Comparison of ENCODE assay signal across 10 cellular contexts in the genomic region with DNA sequence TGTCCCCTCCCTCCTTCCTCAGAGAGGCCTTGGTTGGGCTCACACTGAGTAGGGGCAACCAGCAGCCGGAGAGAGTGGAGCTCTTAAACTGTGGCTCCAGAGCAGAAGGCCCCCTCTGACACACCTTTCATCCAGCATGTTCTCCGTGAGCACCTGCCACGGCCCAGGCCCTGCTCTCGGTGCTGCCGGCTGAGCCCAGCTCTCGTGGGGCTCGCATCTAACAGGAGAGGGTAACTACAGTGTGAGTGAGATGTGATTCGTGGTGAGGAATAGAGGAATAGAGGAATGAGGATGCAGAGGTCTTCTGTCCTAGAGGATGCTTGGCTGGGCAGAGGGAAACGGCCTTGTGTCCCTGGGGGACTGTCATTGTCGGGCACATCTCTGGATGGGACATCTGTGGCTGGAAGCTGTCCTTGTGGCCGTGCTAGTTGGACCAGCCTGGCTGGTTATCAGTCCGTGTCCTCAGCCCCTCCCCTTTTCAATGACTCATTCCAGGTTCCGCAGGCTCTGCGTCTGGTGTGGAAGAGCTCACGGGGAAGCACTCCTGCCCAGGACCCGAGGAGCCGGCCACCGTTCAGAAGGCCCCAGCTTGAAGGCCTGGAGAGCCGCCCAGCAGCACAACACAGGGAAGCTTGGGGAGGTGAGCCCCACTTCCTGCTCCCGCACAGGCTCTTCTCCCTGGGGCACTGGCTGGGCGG. TPM values are rescaled to one million over a fixed set of nuclear protein-coding genes. Genes with fewer than 3 reads are reported as not detected.
A peak's percentile ranks its signal among the peaks of the same experiment; 100 is the strongest.
DNase-seq lines count a peak whose midpoint lies in the region; ATAC-seq, FAIRE-seq and TF ChIP-seq lines count a peak whose summit lies in the region.
"Had no signal": no experiment of that assay in that cellular context is flagged by ENCODE, and none has a peak within 500 bp of the region (broad histone marks: within the 10 kb centered on the region; RNA-seq: fewer than 3 reads in every experiment).

No MANE protein-coding gene starts in this region.

- peak; percentile 97 for FAIRE-seq in K562 (lab: Jason Lieb, UNC)

- H3K36me3 ChIP-seq in K562 (ENCODE audit: control insufficient read depth, insufficient read depth, low read length) (no peaks in the 10 kb centered on the region), MM.1S (replicated peaks; ENCODE audit: insufficient read depth, low read length) (no peaks in the 10 kb centered on the region)

- in situ Hi-C loops in GM13977 (cut with MboI; ENCODE audit: low pct_unique_long_range_greater_than_20kb, low sequenced_read_pairs, unreplicated experiment) (no loop called here), K562 (cut with MboI) (no loop called here)

- POLR2A ChIA-PET in K562 (lab: Yijun Ruan, JAX), result interaction anchor here (0.5 to 1.9 kb wide), 6 partner anchors 12 to 287 kb away, joined by 3 to 6 read pairs (median 4); no protein-coding TSS in a partner anchor

- H2AFZ ChIP-seq in K562 (ENCODE audit: low read depth, low read length) (peak overlapping the region; percentile 7; the same call in 1 of the 2 replicates), MM.1S (ENCODE audit: low read length) (no peak overlapping the region)

- CTCF ChIA-PET in K562 (lab: Yijun Ruan, JAX; ENCODE audit: low intra/inter-chr PET ratio), result no interaction called here

- no peaks in the 10 kb centered on the region for H3K9me1 ChIP-seq in K562 (ENCODE audit: control insufficient read depth, insufficient read depth, low read length)

- TF ChIP-seq CTCF in GM13977 (IDR thresholded peaks at IDR 0.05; ENCODE audit: extremely low read depth, insufficient read depth, missing control alignments) (no peak), K562 (IDR thresholded peaks at IDR 0.05 in 2 of 3, conservative IDR thresholded peaks at IDR 0.05 in 1 of 3; ENCODE audit: insufficient read depth in 2 of 3, low read depth in 1 of 3, low read length in 3 of 3) (no peak), MM.1S (IDR thresholded peaks at IDR 0.05; ENCODE audit: low read length) (no peak)

- H3K27ac ChIP-seq in K562 (ENCODE audit: extremely low read depth, low read depth, low read length) (no peak overlapping the region), MM.1S (ENCODE audit: low read length) (no peak overlapping the region)
- H3K27ac ChIP-seq: SJSA1 had no signal

- BruUV-seq in K562 (replicated peaks; lab: Mats Ljungman, UMichigan), result no TSS peak

- H3K9ac ChIP-seq in K562 (ENCODE audit: insufficient read depth in 1 of 2, low read depth in 2 of 2, low read length in 2 of 2) (peak overlapping the region in 1 of 2 experiments; percentile 82; a peak in 2 of 4 replicates), MM.1S (ENCODE audit: low read length) (no peak overlapping the region)

- no peak for TF ChIP-seq POLR2A in K562 (conservative IDR thresholded peaks at IDR 0.05)

- no peaks in the 10 kb centered on the region for H3K9me2 ChIP-seq in MM.1S (replicated peaks; ENCODE audit: insufficient read depth, low read length)

- WGBS in K562 (ENCODE audit: insufficient coverage, low coverage, missing lambda C conversion rate), result 24% methylated on average over 21 of the region's 21 CpGs

- peak; percentile 18; the same call in 1 of the 2 replicates for TF ChIP-seq EP300 in K562 (IDR thresholded peaks at IDR 0.05; ENCODE audit: low read length)

- H3K9me3 ChIP-seq in K562 (replicated peaks; ENCODE audit: control insufficient read depth, insufficient read depth, low read depth, low read length), result no peaks in the 10 kb centered on the region
- H3K9me3 ChIP-seq in MM.1S (replicated peaks; ENCODE audit: insufficient read depth, low read length), result no peaks in the 10 kb centered on the region
- H3K9me3 ChIP-seq: SJSA1 had no signal

- intact Hi-C loops in K562 (cut with micrococcal nuclease), result no loop called here

- H3K79me2 ChIP-seq in K562 (ENCODE audit: control insufficient read depth, insufficient read depth, low read length) (no peaks in the 10 kb centered on the region), MM.1S (ENCODE audit: low read length) (no peaks in the 10 kb centered on the region)

- H3F3A ChIP-seq in MM.1S (ENCODE audit: insufficient read depth, low read length), result no peaks in the 10 kb centered on the region

- ATAC-seq in K562 (peak; percentile 93), GM19395 (IDR thresholded peaks at IDR 0.05; ENCODE audit: unreplicated experiment) (no peak), HG02885 (IDR thresholded peaks at IDR 0.05; ENCODE audit: poor library complexity, unreplicated experiment) (no peak)

- H3K4me2 ChIP-seq in K562 (ENCODE audit: insufficient read depth, low read length) (peak overlapping the region; percentile 13; the same call in 1 of the 2 replicates), MM.1S (ENCODE audit: low read depth, low read length) (no peak overlapping the region)

- no peaks in the 10 kb centered on the region for H3K27me3 ChIP-seq in K562 (ENCODE audit: control insufficient read depth in 2 of 2, insufficient read depth in 2 of 2, low read length in 2 of 2)
- no peaks in the 10 kb centered on the region for H3K27me3 ChIP-seq in MM.1S (replicated peaks; ENCODE audit: insufficient read depth, low read length)
- H3K27me3 ChIP-seq: SJSA1 had no signal

- DNase-seq in A172 (ENCODE audit: low spot score), result peak; percentile 66
- peak; percentile 8 for DNase-seq in GM13977 (ENCODE audit: low spot score)
- peak; percentile 86 to 89 (median 87) for DNase-seq in K562 (ENCODE audit: extremely low read depth in 1 of 4, low spot score in 3 of 4)
- DNase-seq in kidney tubule cell (ENCODE audit: low spot score), result peak; percentile 25
- no peak for DNase-seq in DMS 273 (lab: John Stamatoyannopoulos, UW; ENCODE audit: unreplicated experiment)
- DNase-seq in MM.1S, result no peak
- DNase-seq: CD4-positive, CD25-positive, alpha-beta regulatory T cell had no signal

- peaks cover 38 to 49% of the 10 kb centered on the region in 2 experiments for H3K4me1 ChIP-seq in K562 (replicated peaks in 1 of 2; ENCODE audit: control insufficient read depth in 2 of 2, insufficient read depth in 2 of 2, low read length in 2 of 2)
- H3K4me1 ChIP-seq in MM.1S (ENCODE audit: low read length), result peaks cover 5% of the 10 kb centered on the region
- H3K4me1 ChIP-seq: SJSA1 had no signal

- no peaks in the 10 kb centered on the region for H4K20me1 ChIP-seq in K562 (replicated peaks; ENCODE audit: control insufficient read depth, insufficient read depth, low read length)
- no peaks in the 10 kb centered on the region for H4K20me1 ChIP-seq in MM.1S (ENCODE audit: insufficient read depth, low read length)

- H3K4me3 ChIP-seq in K562 (no peak overlapping the region), MM.1S (ENCODE audit: low read length) (no peak overlapping the region)
- H3K4me3 ChIP-seq: SJSA1 had no signal

- no peak for TF ChIP-seq RAD21 in K562 (CRISPR knock-in tag; conservative IDR thresholded peaks at IDR 0.05 in 1 of 2, IDR thresholded peaks at IDR 0.05 in 1 of 2)

TF ChIP-seq in K562, 482 proteins besides CTCF, POLR2A, EP300 and RAD21 (continues in another document):
- TF ChIP-seq TAL1 (IDR thresholded peaks at IDR 0.05) (no peak), ZNF239 (CRISPR knock-in tag; IDR thresholded peaks at IDR 0.05) (no peak), DPF2 (IDR thresholded peaks at IDR 0.05) (peak; percentile 70), MTA3 (IDR thresholded peaks at IDR 0.05; ENCODE audit: borderline replicate concordance) (0 out of 2 replicates have a peak, but pooled peaks have one; percentile 20), FUS (optimal IDR thresholded peaks at IDR 0.05; ENCODE audit: low read depth, low read length) (no peak), RCOR1 (IDR thresholded peaks at IDR 0.05; ENCODE audit: borderline replicate concordance in 1 of 2, low read depth in 2 of 2, low read length in 2 of 2) (peak in 1 of 2 experiments; percentile 31; a peak in 1 of 4 replicates), ZNF134 (CRISPR knock-in tag; conservative IDR thresholded peaks at IDR 0.05) (no peak)

RNA-seq across cellular contexts. Expression of a gene that starts 11.9 kb away (rescaled TPM):
- total RNA-seq in A172 (2014; rRNA removed; shearing (Covaris generic)), result 7.8 and 10.5 TPM in 2 replicates
- total RNA-seq in K562 (2011; cell fraction: chromatin; rRNA removed; ENCODE audit: low replicate concordance), result 38.8 and 64.6 TPM in 2 replicates
- total RNA-seq in K562 (2011; cell fraction: nucleolus; rRNA removed), result 36.6 and 45.7 TPM in 2 replicates
- 34.1 and 38.1 TPM in 2 replicates for total RNA-seq in K562 (2011; cell fraction: nucleoplasm; rRNA removed)
- total RNA-seq in K562 (2014; rRNA removed) (5.9 and 7.2 TPM in 2 replicates), K562 (2014; rRNA removed; fragmentation: Illumina TruSeq; extraction: Trizol) (3.3 and 3.8 TPM in 2 replicates), K562 (2015; rRNA removed; fragmentation: Illumina TruSeq; extraction: Trizol) (5.6 and 5.9 TPM in 2 replicates), K562 (2021) (5.5 and 7.0 TPM in 2 replicates)
- polyA plus RNA-seq in K562 (2011; rRNA removed) (10.1 and 10.3 TPM in 2 replicates), K562 (2014; fragmentation: Illumina TruSeq; extraction: Trizol) (6.8 and 7.6 TPM in 2 replicates), K562 (2014; fragmentation: Nextera tagmentation; extraction: Ambion mirVana) (under 1 TPM; 0.53 to 0.84 TPM), K562 (2014; rRNA removed) (7.2 and 9.4 TPM in 2 replicates)
- 12.0 and 18.4 TPM in 2 replicates for polyA plus RNA-seq in K562 (2011; cell fraction: cytosol; rRNA removed)
- 18.7 and 38.3 TPM in 2 replicates for polyA plus RNA-seq in K562 (2011; cell fraction: nucleus; rRNA removed)
- 11.9 and 26.5 TPM in 2 replicates for polyA plus RNA-seq in K562 (2012)
- polyA minus RNA-seq in K562 (2011; rRNA and poly(A)+ RNA removed), result 13.1 and 18.6 TPM in 2 replicates
- polyA minus RNA-seq in K562 (2011; cell fraction: cytosol; rRNA and poly(A)+ RNA removed), result 7.3 and 9.2 TPM in 2 replicates
- polyA minus RNA-seq in K562 (2011; cell fraction: nucleus; rRNA and poly(A)+ RNA removed), result 12.4 and 12.6 TPM in 2 replicates

RNA-seq across cellular contexts. Expression of a gene that starts 31.1 kb away (rescaled TPM):
- total RNA-seq in A172 (2014; rRNA removed; shearing (Covaris generic)), result 7.0 and 7.4 TPM in 2 replicates
- 42.3 and 52.6 TPM in 2 replicates for total RNA-seq in K562 (2011; cell fraction: chromatin; rRNA removed; ENCODE audit: low replicate concordance)
- total RNA-seq in K562 (2011; cell fraction: nucleolus; rRNA removed), result 26.5 and 28.5 TPM in 2 replicates
- total RNA-seq in K562 (2011; cell fraction: nucleoplasm; rRNA removed), result 31.7 and 33.4 TPM in 2 replicates
- total RNA-seq in K562 (2014; rRNA removed) (3.8 and 4.1 TPM in 2 replicates), K562 (2014; rRNA removed; fragmentation: Illumina TruSeq; extraction: Trizol) (3.2 and 3.5 TPM in 2 replicates), K562 (2015; rRNA removed; fragmentation: Illumina TruSeq; extraction: Trizol) (3.7 and 4.2 TPM in 2 replicates), K562 (2021) (6.7 and 7.9 TPM in 2 replicates)
- polyA plus RNA-seq in K562 (2011; rRNA removed) (2.7 and 3.0 TPM in 2 replicates), K562 (2014; fragmentation: Illumina TruSeq; extraction: Trizol) (4.8 and 6.1 TPM in 2 replicates), K562 (2014; fragmentation: Nextera tagmentation; extraction: Ambion mirVana) (under 1 TPM; 0.29 to 0.45 TPM), K562 (2014; rRNA removed) (4.0 and 4.3 TPM in 2 replicates)
- 1.8 and 2.5 TPM in 2 replicates for polyA plus RNA-seq in K562 (2011; cell fraction: cytosol; rRNA removed)
- 7.4 and 14.9 TPM in 2 replicates for polyA plus RNA-seq in K562 (2011; cell fraction: nucleus; rRNA removed)
- 3.5 and 3.9 TPM in 2 replicates for polyA plus RNA-seq in K562 (2012)
- polyA minus RNA-seq in K562 (2011; rRNA and poly(A)+ RNA removed), result 6.1 and 6.6 TPM in 2 replicates
- 3.5 and 4.3 TPM in 2 replicates for polyA minus RNA-seq in K562 (2011; cell fraction: cytosol; rRNA and poly(A)+ RNA removed)
- 5.8 and 8.0 TPM in 2 replicates for polyA minus RNA-seq in K562 (2011; cell fraction: nucleus; rRNA and poly(A)+ RNA removed)

Comparison
In these comparisons a context has a peak if more than half of its experiments do, and no peak if none do; other contexts are left out.
1. DNase-seq: peak in A172 (single experiment), GM13977 (single experiment), K562 (4 of 4) and kidney tubule cell (single experiment); none in DMS 273 (single experiment) and MM.1S (single experiment).